17 cellular contexts compared by ENCODE assay signal in genomic region chr2:174888136-174888535, GRCh38.
DNase-seq lines count a peak whose midpoint lies in the region; ATAC-seq and TF ChIP-seq lines count a peak whose summit lies in the region.
"Had no signal": no experiment of that assay in that cellular context is flagged by ENCODE, and none has a peak within 500 bp of the region (broad histone marks: within the 10 kb centered on the region; RNA-seq: fewer than 3 reads in every experiment).

No MANE protein-coding gene starts in this region.

- no peak for ATAC-seq in HG03457 (IDR thresholded peaks at IDR 0.05; ENCODE audit: unreplicated experiment)
- ATAC-seq in upper lobe of left lung (ENCODE audit: low FRiP score in 2 of 2): no peak
- ATAC-seq: A549, HepG2 had no signal

- no peaks in the 10 kb centered on the region for H3K4me1 ChIP-seq in upper lobe of left lung
- H3K4me1 ChIP-seq: A549 had no signal

- H3K4me3 ChIP-seq in fibroblast of pulmonary artery (replicated peaks; ENCODE audit: low read depth, low read length) (no peak overlapping the region), upper lobe of left lung (no peak overlapping the region)
- H3K4me3 ChIP-seq: A549 had no signal

- in situ Hi-C loops in G401 (cut with HindIII; ENCODE audit: low sequenced_read_pairs): no loop called here

- 92 to 94% methylated on average over 3 of the region's 3 CpGs for WGBS in upper lobe of left lung, 2 donors

- TF ChIP-seq POLR2A in upper lobe of left lung (IDR thresholded peaks at IDR 0.05): no peak

- TF ChIP-seq EP300 in upper lobe of left lung (IDR thresholded peaks at IDR 0.05): no peak

- no peaks in the 10 kb centered on the region for H3K36me3 ChIP-seq in upper lobe of left lung

- DNase-seq in G401 (ENCODE audit: low spot score) (peak; percentile 88), NCI-H69 (lab: John Stamatoyannopoulos, UW) (peak; percentile 39), cerebellar cortex (ENCODE audit: low spot score) (peak; percentile 85), fibroblast of pulmonary artery (ENCODE audit: low read depth) (peak; percentile 53), upper lobe of left lung (no peak), NCI-H510A (lab: John Stamatoyannopoulos, UW) (no peak)
- no peak for DNase-seq in effector CD4-positive, alpha-beta T cell
- DNase-seq: CD4-positive, alpha-beta T cell; KG1; NCI-H1105 treated with DMSO at 0.1 percent for 48 hours; NCI-H1694; NCI-H2107; SHP77 treated with DMSO at 0.1 percent for 48 hours; SK-N-SH had no signal

- TF ChIP-seq CTCF in fibroblast of pulmonary artery (IDR thresholded peaks at IDR 0.05; ENCODE audit: low read length, missing control alignments): no peak
- TF ChIP-seq CTCF in upper lobe of left lung (IDR thresholded peaks at IDR 0.05): no peak

- no peaks in the 10 kb centered on the region for H3K27me3 ChIP-seq in upper lobe of left lung

- H3K27ac ChIP-seq in upper lobe of left lung: no peak overlapping the region
- H3K27ac ChIP-seq: A549 had no signal

- no peaks in the 10 kb centered on the region for H3K9me3 ChIP-seq in upper lobe of left lung
- H3K9me3 ChIP-seq: A549 had no signal

Comparison
In these comparisons a context has a peak if more than half of its experiments do, and no peak if none do; other contexts are left out.
1. DNase-seq: peak in G401 (single experiment), NCI-H69 (single experiment), cerebellar cortex (single experiment) and fibroblast of pulmonary artery (single experiment); none in effector CD4-positive, alpha-beta T cell (single experiment), upper lobe of left lung (0 of 2) and NCI-H510A (single experiment).